Comparison of ENCODE assay signal across 1 cellular context in genomic region chr1:232805269-232806070, GRCh38.
TF ChIP-seq lines count a peak whose summit lies in the region.

Gene MAP10 (plus strand): TSS chr1:232805416. CDS start chr1:232805450, 34 bp downstream.

TF ChIP-seq in K562, 482 proteins besides CTCF, POLR2A, EP300 and RAD21 (continued from another document and continues in another):
- TF ChIP-seq ZNF318 (IDR thresholded peaks at IDR 0.05; ENCODE audit: borderline replicate concordance in 1 of 2, low read depth in 1 of 2) (no peak), DACH1 (IDR thresholded peaks at IDR 0.05; ENCODE audit: partially characterized antibody) (no peak), TEAD1 (CRISPR knock-in tag; IDR thresholded peaks at IDR 0.05) (no peak), KDM4B (IDR thresholded peaks at IDR 0.05; ENCODE audit: borderline replicate concordance in 2 of 2, low read depth in 1 of 2) (no peak; a peak in 1 of 4 replicates), PHF21A (IDR thresholded peaks at IDR 0.05; ENCODE audit: borderline replicate concordance, low read depth) (no peak), MAFF (IDR thresholded peaks at IDR 0.05; ENCODE audit: low read length) (peak; percentile 46; the same call in 1 of the 2 replicates), SETDB1 (IDR thresholded peaks at IDR 0.05; ENCODE audit: low read length) (no peak), GATAD2B (IDR thresholded peaks at IDR 0.05; ENCODE audit: borderline replicate concordance) (no peak), ZNF695 (CRISPR knock-in tag; IDR thresholded peaks at IDR 0.05) (no peak), KLF10 (CRISPR knock-in tag; IDR thresholded peaks at IDR 0.05) (no peak), PTRF (tag; IDR thresholded peaks at IDR 0.05) (no peak), KLF16 (IDR thresholded peaks at IDR 0.05) (no peak), TBP (optimal IDR thresholded peaks at IDR 0.05; ENCODE audit: low read depth, low read length) (peak; percentile 48), SMAD1 (IDR thresholded peaks at IDR 0.05; ENCODE audit: low read depth, low read length, partially characterized antibody) (no peak), ZNF707 (CRISPR knock-in tag; conservative IDR thresholded peaks at IDR 0.05) (no peak), HSF4 (CRISPR knock-in tag; IDR thresholded peaks at IDR 0.05; ENCODE audit: borderline replicate concordance) (no peak), PRPF4 (IDR thresholded peaks at IDR 0.05; ENCODE audit: insufficient read depth, low read depth, low read length, poor library complexity, severe bottlenecking) (no peak), E2F4 (CRISPR knock-in tag; IDR thresholded peaks at IDR 0.05; ENCODE audit: low read depth) (no peak), NFRKB (IDR thresholded peaks at IDR 0.05; ENCODE audit: low read depth) (no peak), ILK (tag; IDR thresholded peaks at IDR 0.05; ENCODE audit: borderline replicate concordance, low read depth) (no peak), HNRNPH1 (optimal IDR thresholded peaks at IDR 0.05; ENCODE audit: low read depth, low read length) (no peak), ZNF551 (CRISPR knock-in tag; IDR thresholded peaks at IDR 0.05) (no peak), POLR2G (IDR thresholded peaks at IDR 0.05; ENCODE audit: low read depth, low read length) (peak; percentile 91), TEAD2 (tag; IDR thresholded peaks at IDR 0.05) (no peak)
- TF ChIP-seq, protein P1, sequence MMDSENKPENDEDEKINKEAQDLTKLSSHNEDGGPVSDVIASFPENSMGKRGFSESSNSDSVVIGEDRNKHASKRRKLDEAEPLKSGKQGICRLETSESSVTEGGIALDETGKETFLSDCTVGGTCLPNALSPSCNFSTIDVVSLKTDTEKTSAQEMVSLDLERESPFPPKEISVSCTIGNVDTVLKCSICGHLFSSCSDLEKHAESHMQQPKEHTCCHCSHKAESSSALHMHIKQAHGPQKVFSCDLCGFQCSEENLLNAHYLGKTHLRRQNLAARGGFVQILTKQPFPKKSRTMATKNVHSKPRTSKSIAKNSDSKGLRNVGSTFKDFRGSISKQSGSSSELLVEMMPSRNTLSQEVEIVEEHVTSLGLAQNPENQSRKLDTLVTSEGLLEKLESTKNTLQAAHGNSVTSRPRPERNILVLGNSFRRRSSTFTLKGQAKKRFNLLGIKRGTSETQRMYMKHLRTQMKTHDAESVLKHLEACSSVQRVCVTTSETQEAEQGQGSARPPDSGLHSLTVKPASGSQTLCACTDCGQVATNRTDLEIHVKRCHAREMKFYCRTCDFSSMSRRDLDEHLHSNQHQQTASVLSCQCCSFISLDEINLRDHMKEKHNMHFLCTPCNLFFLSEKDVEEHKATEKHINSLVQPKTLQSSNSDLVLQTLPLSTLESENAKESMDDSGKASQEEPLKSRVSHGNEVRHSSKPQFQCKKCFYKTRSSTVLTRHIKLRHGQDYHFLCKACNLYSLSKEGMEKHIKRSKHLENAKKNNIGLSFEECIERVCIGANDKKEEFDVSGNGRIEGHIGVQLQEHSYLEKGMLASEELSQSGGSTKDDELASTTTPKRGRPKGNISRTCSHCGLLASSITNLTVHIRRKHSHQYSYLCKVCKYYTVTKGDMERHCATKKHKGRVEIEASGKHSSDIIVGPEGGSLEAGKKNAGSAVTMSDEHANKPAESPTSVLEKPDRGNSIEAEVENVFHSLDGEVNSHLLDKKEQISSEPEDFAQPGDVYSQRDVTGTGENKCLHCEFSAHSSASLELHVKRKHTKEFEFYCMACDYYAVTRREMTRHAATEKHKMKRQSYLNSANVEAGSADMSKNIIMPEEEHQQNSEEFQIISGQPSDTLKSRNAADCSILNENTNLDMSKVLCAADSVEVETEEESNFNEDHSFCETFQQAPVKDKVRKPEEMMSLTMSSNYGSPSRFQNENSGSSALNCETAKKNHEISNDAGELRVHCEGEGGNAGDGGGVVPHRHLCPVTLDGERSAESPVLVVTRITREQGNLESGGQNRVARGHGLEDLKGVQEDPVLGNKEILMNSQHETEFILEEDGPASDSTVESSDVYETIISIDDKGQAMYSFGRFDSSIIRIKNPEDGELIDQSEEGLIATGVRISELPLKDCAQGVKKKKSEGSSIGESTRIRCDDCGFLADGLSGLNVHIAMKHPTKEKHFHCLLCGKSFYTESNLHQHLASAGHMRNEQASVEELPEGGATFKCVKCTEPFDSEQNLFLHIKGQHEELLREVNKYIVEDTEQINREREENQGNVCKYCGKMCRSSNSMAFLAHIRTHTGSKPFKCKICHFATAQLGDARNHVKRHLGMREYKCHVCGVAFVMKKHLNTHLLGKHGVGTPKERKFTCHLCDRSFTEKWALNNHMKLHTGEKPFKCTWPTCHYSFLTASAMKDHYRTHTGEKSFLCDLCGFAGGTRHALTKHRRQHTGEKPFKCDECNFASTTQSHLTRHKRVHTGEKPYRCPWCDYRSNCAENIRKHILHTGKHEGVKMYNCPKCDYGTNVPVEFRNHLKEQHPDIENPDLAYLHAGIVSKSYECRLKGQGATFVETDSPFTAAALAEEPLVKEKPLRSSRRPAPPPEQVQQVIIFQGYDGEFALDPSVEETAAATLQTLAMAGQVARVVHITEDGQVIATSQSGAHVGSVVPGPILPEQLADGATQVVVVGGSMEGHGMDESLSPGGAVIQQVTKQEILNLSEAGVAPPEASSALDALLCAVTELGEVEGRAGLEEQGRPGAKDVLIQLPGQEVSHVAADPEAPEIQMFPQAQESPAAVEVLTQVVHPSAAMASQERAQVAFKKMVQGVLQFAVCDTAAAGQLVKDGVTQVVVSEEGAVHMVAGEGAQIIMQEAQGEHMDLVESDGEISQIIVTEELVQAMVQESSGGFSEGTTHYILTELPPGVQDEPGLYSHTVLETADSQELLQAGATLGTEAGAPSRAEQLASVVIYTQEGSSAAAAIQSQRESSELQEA (IDR thresholded peaks at IDR 0.05; ENCODE audit: low read depth) = no peak
- TF ChIP-seq, protein P2, sequence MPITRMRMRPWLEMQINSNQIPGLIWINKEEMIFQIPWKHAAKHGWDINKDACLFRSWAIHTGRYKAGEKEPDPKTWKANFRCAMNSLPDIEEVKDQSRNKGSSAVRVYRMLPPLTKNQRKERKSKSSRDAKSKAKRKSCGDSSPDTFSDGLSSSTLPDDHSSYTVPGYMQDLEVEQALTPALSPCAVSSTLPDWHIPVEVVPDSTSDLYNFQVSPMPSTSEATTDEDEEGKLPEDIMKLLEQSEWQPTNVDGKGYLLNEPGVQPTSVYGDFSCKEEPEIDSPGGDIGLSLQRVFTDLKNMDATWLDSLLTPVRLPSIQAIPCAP (CRISPR knock-in tag; IDR thresholded peaks at IDR 0.05; ENCODE audit: borderline replicate concordance) = no peak
- TF ChIP-seq, protein P3, sequence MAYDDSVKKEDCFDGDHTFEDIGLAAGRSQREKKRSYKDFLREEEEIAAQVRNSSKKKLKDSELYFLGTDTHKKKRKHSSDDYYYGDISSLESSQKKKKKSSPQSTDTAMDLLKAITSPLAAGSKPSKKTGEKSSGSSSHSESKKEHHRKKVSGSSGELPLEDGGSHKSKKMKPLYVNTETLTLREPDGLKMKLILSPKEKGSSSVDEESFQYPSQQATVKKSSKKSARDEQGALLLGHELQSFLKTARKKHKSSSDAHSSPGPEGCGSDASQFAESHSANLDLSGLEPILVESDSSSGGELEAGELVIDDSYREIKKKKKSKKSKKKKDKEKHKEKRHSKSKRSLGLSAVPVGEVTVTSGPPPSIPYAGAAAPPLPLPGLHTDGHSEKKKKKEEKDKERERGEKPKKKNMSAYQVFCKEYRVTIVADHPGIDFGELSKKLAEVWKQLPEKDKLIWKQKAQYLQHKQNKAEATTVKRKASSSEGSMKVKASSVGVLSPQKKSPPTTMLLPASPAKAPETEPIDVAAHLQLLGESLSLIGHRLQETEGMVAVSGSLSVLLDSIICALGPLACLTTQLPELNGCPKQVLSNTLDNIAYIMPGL (CRISPR knock-in tag; IDR thresholded peaks at IDR 0.05) = 0 out of 2 replicates have a peak, but pooled peaks have one; percentile 44
- TF ChIP-seq, protein P4, sequence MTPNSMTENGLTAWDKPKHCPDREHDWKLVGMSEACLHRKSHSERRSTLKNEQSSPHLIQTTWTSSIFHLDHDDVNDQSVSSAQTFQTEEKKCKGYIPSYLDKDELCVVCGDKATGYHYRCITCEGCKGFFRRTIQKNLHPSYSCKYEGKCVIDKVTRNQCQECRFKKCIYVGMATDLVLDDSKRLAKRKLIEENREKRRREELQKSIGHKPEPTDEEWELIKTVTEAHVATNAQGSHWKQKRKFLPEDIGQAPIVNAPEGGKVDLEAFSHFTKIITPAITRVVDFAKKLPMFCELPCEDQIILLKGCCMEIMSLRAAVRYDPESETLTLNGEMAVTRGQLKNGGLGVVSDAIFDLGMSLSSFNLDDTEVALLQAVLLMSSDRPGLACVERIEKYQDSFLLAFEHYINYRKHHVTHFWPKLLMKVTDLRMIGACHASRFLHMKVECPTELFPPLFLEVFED (CRISPR knock-in tag; conservative IDR thresholded peaks at IDR 0.05) = no peak
- TF ChIP-seq, protein P5, sequence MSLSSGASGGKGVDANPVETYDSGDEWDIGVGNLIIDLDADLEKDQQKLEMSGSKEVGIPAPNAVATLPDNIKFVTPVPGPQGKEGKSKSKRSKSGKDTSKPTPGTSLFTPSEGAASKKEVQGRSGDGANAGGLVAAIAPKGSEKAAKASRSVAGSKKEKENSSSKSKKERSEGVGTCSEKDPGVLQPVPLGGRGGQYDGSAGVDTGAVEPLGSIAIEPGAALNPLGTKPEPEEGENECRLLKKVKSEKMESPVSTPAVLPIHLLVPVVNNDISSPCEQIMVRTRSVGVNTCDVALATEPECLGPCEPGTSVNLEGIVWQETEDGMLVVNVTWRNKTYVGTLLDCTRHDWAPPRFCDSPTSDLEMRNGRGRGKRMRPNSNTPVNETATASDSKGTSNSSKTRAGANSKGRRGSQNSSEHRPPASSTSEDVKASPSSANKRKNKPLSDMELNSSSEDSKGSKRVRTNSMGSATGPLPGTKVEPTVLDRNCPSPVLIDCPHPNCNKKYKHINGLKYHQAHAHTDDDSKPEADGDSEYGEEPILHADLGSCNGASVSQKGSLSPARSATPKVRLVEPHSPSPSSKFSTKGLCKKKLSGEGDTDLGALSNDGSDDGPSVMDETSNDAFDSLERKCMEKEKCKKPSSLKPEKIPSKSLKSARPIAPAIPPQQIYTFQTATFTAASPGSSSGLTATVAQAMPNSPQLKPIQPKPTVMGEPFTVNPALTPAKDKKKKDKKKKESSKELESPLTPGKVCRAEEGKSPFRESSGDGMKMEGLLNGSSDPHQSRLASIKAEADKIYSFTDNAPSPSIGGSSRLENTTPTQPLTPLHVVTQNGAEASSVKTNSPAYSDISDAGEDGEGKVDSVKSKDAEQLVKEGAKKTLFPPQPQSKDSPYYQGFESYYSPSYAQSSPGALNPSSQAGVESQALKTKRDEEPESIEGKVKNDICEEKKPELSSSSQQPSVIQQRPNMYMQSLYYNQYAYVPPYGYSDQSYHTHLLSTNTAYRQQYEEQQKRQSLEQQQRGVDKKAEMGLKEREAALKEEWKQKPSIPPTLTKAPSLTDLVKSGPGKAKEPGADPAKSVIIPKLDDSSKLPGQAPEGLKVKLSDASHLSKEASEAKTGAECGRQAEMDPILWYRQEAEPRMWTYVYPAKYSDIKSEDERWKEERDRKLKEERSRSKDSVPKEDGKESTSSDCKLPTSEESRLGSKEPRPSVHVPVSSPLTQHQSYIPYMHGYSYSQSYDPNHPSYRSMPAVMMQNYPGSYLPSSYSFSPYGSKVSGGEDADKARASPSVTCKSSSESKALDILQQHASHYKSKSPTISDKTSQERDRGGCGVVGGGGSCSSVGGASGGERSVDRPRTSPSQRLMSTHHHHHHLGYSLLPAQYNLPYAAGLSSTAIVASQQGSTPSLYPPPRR (CRISPR knock-in tag; IDR thresholded peaks at IDR 0.05; ENCODE audit: borderline replicate concordance) = no peak
